In the genomic region with DNA sequence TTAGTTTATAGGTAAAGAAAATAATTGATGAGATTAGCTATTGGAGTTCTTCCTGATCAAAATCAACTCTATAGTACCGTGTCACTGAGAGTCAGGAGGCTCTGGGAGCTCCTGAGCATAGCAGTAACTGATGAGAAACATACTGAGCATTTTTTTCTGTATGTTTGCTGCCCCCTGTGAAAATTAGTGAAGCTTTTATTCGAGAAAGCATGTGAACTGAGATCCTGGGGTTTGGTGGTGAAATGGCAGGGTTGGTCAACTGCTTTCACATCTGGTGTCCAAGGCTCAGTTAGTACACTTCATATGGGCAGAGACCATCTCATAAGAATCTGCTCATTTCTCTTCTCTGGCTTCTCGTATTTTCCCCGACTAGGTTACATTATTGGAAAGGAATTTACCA, we compare ENCODE assay signal across 19 cellular contexts. TPM values are rescaled to one million over a fixed set of nuclear protein-coding genes. Genes with fewer than 3 reads are reported as not detected.
DNase-seq lines count a peak whose midpoint lies in the region; ATAC-seq lines count a peak whose summit lies in the region.
"Had no signal": no experiment of that assay in that cellular context is flagged by ENCODE, and none has a peak within 500 bp of the region (broad histone marks: within the 10 kb centered on the region; RNA-seq: fewer than 3 reads in every experiment).

No MANE protein-coding gene starts in this region.

- ATAC-seq in HG02798 (IDR thresholded peaks at IDR 0.05; ENCODE audit: poor library complexity, unreplicated experiment), result no peak
- ATAC-seq in GM19023 (IDR thresholded peaks at IDR 0.05; ENCODE audit: unreplicated experiment), result no peak
- ATAC-seq: activated CD4-positive, alpha-beta T cell treated with anti-CD3 and anti-CD28 coated beads for 36 hours; lower lobe of right lung; naive thymus-derived CD4-positive, alpha-beta T cell; stimulated activated effector memory CD8-positive, alpha-beta T cell treated with anti-CD3 and anti-CD28 coated beads, Interleukin-12 subunit alpha, Interleukin-12 subunit beta, amount 100 ng/mL, for 72 hours had no signal

- DNase-seq in DMS 273 treated with DMSO at 0.1 percent for 48 hours (lab: John Stamatoyannopoulos, UW), result peak; percentile 1
- DNase-seq in Kasumi-1 (lab: John Stamatoyannopoulos, UW), result peak; percentile 47 to 49
- DNase-seq in OCI-M2 (lab: John Stamatoyannopoulos, UW; ENCODE audit: unreplicated experiment), result peak; percentile 33
- peak; percentile 24 for DNase-seq in dermis blood vessel endothelial cell
- no peak for DNase-seq in activated CD8-positive, alpha-beta memory T cell treated with anti-CD3 and anti-CD28 coated beads, Interleukin-2, amount 50 U/mL, for 4 hours
- no peak for DNase-seq in activated naive CD4-positive, alpha-beta T cell treated with Interleukin-2 at 50 U/mL for 16 hours
- DNase-seq: activated CD4-positive, alpha-beta T cell treated with anti-CD3 and anti-CD28 coated beads for 36 hours; activated naive CD4-positive, alpha-beta T cell treated with anti-CD3 and anti-CD28 coated beads for 36 hours; cortex of kidney; DMS53; glutamatergic neuron; lower lobe of right lung; naive thymus-derived CD4-positive, alpha-beta T cell; NCI-H1436 treated with DMSO at 0.1 percent for 48 hours; posterior cingulate gyrus; thyroid gland had no signal

RNA-seq across cellular contexts. Expression of gene ABT1, which starts 4.1 kb away (rescaled TPM):
- total RNA-seq in dermis blood vessel endothelial cell, result 18.7 and 22.0 TPM in 2 replicates

RNA-seq across cellular contexts. Expression of gene HMGN4, which starts 54.5 kb away (rescaled TPM):
- 60.4 and 78.7 TPM in 2 replicates for total RNA-seq in dermis blood vessel endothelial cell

Comparison
In these comparisons a context has a peak if more than half of its experiments do, and no peak if none do; other contexts are left out.
1. DNase-seq: peak in DMS 273 treated with DMSO at 0.1 percent for 48 hours (single experiment), Kasumi-1 (2 of 2), OCI-M2 (single experiment) and dermis blood vessel endothelial cell (single experiment); none in activated CD8-positive, alpha-beta memory T cell treated with anti-CD3 and anti-CD28 coated beads, Interleukin-2, amount 50 U/mL, for 4 hours (single experiment) and activated naive CD4-positive, alpha-beta T cell treated with Interleukin-2 at 50 U/mL for 16 hours (single experiment).